ENCODE assay signal across 25 cellular contexts in genomic region chr7:125814030-125814535, GRCh38.
DNase-seq lines count a peak whose midpoint lies in the region; ATAC-seq lines count a peak whose summit lies in the region.
"Had no signal": no experiment of that assay in that cellular context is flagged by ENCODE, and none has a peak within 500 bp of the region (broad histone marks: within the 10 kb centered on the region; RNA-seq: fewer than 3 reads in every experiment).

No MANE protein-coding gene starts in this region.

- no peak for ATAC-seq in GM21723 (IDR thresholded peaks at IDR 0.05; ENCODE audit: unreplicated experiment)
- ATAC-seq: GM23338; left colon; right lobe of liver; stimulated activated naive CD8-positive, alpha-beta T cell treated with anti-CD3 and anti-CD28 coated beads, Interleukin-15, Interleukin-2, amounts not matched to agents 100 U/mL and 50 U/mL, for 24 hours had no signal

- peak; percentile 30 for DNase-seq in ELR (ENCODE audit: low read depth)
- DNase-seq in NCI-H524 (lab: John Stamatoyannopoulos, UW) = peak; percentile 15 to 90
- peak; percentile 55 for DNase-seq in brain pericyte (ENCODE audit: low read depth, low spot score)
- peak; percentile 29 for DNase-seq in middle frontal gyrus (ENCODE audit: extremely low spot score, low spot score)
- DNase-seq in stimulated activated CD4-positive, alpha-beta T cell treated with anti-CD3 and anti-CD28 coated beads, Interleukin-4, amount 100 ng/mL, for 24 hours = no peak
- no peak for DNase-seq in activated CD8-positive, alpha-beta memory T cell treated with anti-CD3 and anti-CD28 coated beads, Interleukin-2, amount 50 U/mL, for 4 hours
- no peak for DNase-seq in stimulated activated naive CD4-positive, alpha-beta T cell treated with Interleukin-2 at 50 U/mL for 16 hours (lab: John Stamatoyannopoulos, UW)
- DNase-seq: activated CD4-positive, alpha-beta T cell treated with anti-CD3 and anti-CD28 coated beads for 4 hours; activated gamma-delta T cell; activated T-cell treated with anti-CD3 and anti-CD28 coated beads, Interleukin-2, amount 50 U/mL, for 24 hours; AML-193; CD4-positive, alpha-beta memory T cell; colonic mucosa; effector CD8-positive, alpha-beta T cell; EL; foreskin fibroblast; left colon; NCI-H1092; NCI-H1930; NCI-H345; PC-9; right lobe of liver; stimulated activated naive CD8-positive, alpha-beta T cell treated with anti-CD3 and anti-CD28 coated beads, Interleukin-15, Interleukin-2, amounts not matched to agents 100 U/mL and 50 U/mL, for 24 hours had no signal

Comparison
In these comparisons a context has a peak if more than half of its experiments do, and no peak if none do; other contexts are left out.
1. DNase-seq: peak in ELR (single experiment), NCI-H524 (2 of 2), brain pericyte (single experiment) and middle frontal gyrus (single experiment); none in stimulated activated CD4-positive, alpha-beta T cell treated with anti-CD3 and anti-CD28 coated beads, Interleukin-4, amount 100 ng/mL, for 24 hours (single experiment), activated CD8-positive, alpha-beta memory T cell treated with anti-CD3 and anti-CD28 coated beads, Interleukin-2, amount 50 U/mL, for 4 hours (single experiment) and stimulated activated naive CD4-positive, alpha-beta T cell treated with Interleukin-2 at 50 U/mL for 16 hours (single experiment).